Comparison of ENCODE assay signal across 11 cellular contexts in the genomic region with DNA sequence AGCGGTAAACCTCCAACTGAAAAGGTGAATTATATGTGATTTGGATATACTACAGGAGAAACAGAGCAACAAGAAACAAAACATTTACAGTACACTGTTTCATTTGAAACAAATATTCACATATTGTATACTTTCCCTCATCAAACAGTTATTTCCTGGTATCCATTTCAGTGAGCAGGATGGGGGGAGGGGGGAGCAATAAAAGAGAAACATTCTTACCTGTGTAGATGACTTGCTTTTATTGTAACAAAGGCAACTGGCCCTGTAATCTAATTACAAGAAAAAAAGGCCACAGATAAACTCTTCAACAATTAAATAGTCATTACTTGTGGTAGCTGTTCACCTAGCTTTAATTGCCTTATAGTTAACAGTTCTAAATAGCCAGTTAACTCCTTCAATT. TPM values are rescaled to one million over a fixed set of nuclear protein-coding genes. Genes with fewer than 3 reads are reported as not detected.
DNase-seq lines count a peak whose midpoint lies in the region; ATAC-seq and TF ChIP-seq lines count a peak whose summit lies in the region.
"Had no signal": no experiment of that assay in that cellular context is flagged by ENCODE, and none has a peak within 500 bp of the region (broad histone marks: within the 10 kb centered on the region; RNA-seq: fewer than 3 reads in every experiment).

No MANE protein-coding gene starts in this region.

- H3K27me3 Mint-ChIP-seq in stimulated activated naive CD8-positive, alpha-beta T cell treated with anti-CD3 and anti-CD28 coated beads, Interleukin-15, Interleukin-2, amounts not matched to agents 100 ng/mL and 50 ng/mL, for 24 hours, result no peaks in the 10 kb centered on the region
- no peaks in the 10 kb centered on the region for H3K27me3 Mint-ChIP-seq in activated CD8-positive, alpha-beta T cell treated with anti-CD3 and anti-CD28 coated beads for 36 hours

- H3K36me3 Mint-ChIP-seq in stimulated activated naive CD8-positive, alpha-beta T cell treated with anti-CD3 and anti-CD28 coated beads, Interleukin-15, Interleukin-2, amounts not matched to agents 100 ng/mL and 50 ng/mL, for 24 hours (ENCODE audit: low read depth), result peaks cover 4% of the 10 kb centered on the region
- H3K36me3 Mint-ChIP-seq in activated CD8-positive, alpha-beta T cell treated with anti-CD3 and anti-CD28 coated beads for 36 hours (ENCODE audit: low read depth), result peaks cover 6% of the 10 kb centered on the region

- no peaks in the 10 kb centered on the region for H3K36me3 ChIP-seq in mucosa of stomach (ENCODE audit: control insufficient read depth, insufficient read depth, low read length)
- H3K36me3 ChIP-seq: BLaER1 had no signal

- no peaks in the 10 kb centered on the region for H3K9me3 Mint-ChIP-seq in stimulated activated naive CD8-positive, alpha-beta T cell treated with anti-CD3 and anti-CD28 coated beads, Interleukin-15, Interleukin-2, amounts not matched to agents 100 ng/mL and 50 ng/mL, for 24 hours
- no peaks in the 10 kb centered on the region for H3K9me3 Mint-ChIP-seq in activated CD8-positive, alpha-beta T cell treated with anti-CD3 and anti-CD28 coated beads for 36 hours
- H3K9me3 Mint-ChIP-seq: neural crest cell had no signal

- no peak for DNase-seq in stimulated activated naive CD8-positive, alpha-beta T cell treated with anti-CD3 and anti-CD28 coated beads, Interleukin-15, Interleukin-2, amounts not matched to agents 100 U/mL and 50 U/mL, for 24 hours
- no peak for DNase-seq in activated CD8-positive, alpha-beta T cell treated with anti-CD3 and anti-CD28 coated beads for 36 hours
- DNase-seq in HT-29 (ENCODE audit: low spot score) (no peak), NCI-H510A treated with DMSO at 0.1 percent for 48 hours (lab: John Stamatoyannopoulos, UW) (no peak)

- H3K4me1 Mint-ChIP-seq in stimulated activated naive CD8-positive, alpha-beta T cell treated with anti-CD3 and anti-CD28 coated beads, Interleukin-15, Interleukin-2, amounts not matched to agents 100 ng/mL and 50 ng/mL, for 24 hours (ENCODE audit: low read depth), result peaks cover 39% of the 10 kb centered on the region
- peaks cover 32% of the 10 kb centered on the region for H3K4me1 Mint-ChIP-seq in activated CD8-positive, alpha-beta T cell treated with anti-CD3 and anti-CD28 coated beads for 36 hours (ENCODE audit: low read depth)

- CTCF ChIA-PET in activated CD8-positive, alpha-beta T cell treated with anti-CD3 and anti-CD28 coated beads for 36 hours (lab: Charles Lee), result interaction anchor here (0.8 to 14.7 kb wide), 6 partner anchors 20 to 333 kb away, joined by 3 to 156 read pairs (median 3); no protein-coding TSS in a partner anchor

- no peaks in the 10 kb centered on the region for H3K9me3 ChIP-seq in mucosa of stomach (ENCODE audit: control insufficient read depth, low read length)
- H3K9me3 ChIP-seq: BLaER1 had no signal

- no peak for ATAC-seq in stimulated activated naive CD8-positive, alpha-beta T cell treated with anti-CD3 and anti-CD28 coated beads, Interleukin-15, Interleukin-2, amounts not matched to agents 100 U/mL and 50 U/mL, for 24 hours
- ATAC-seq in activated CD8-positive, alpha-beta T cell treated with anti-CD3 and anti-CD28 coated beads for 36 hours, result no peak
- ATAC-seq in HG03095 (IDR thresholded peaks at IDR 0.05; ENCODE audit: unreplicated experiment), result no peak
- ATAC-seq in HG03432 (IDR thresholded peaks at IDR 0.05; ENCODE audit: unreplicated experiment), result no peak
- ATAC-seq: activated CD4-positive, CD25-positive, alpha-beta regulatory T cell treated with anti-CD3 and anti-CD28 coated beads, Interleukin-2, amount 50 U/mL, for 24 hours had no signal

- H3K9ac ChIP-seq in mucosa of stomach (ENCODE audit: low read length), result peak overlapping the region; percentile 16
- H3K9ac ChIP-seq: BLaER1 had no signal

- H3K4me1 ChIP-seq in mucosa of stomach (ENCODE audit: control insufficient read depth, insufficient read depth, low read length), result peaks cover 21% of the 10 kb centered on the region

- POLR2A ChIA-PET in activated CD8-positive, alpha-beta T cell treated with anti-CD3 and anti-CD28 coated beads for 36 hours (lab: Charles Lee), result interaction anchor here (0.6 to 1.7 kb wide), 4 partner anchors 18 to 161 kb away, joined by 3 to 5 read pairs (median 4); no protein-coding TSS in a partner anchor

- no peak overlapping the region for H3K4me3 Mint-ChIP-seq in stimulated activated naive CD8-positive, alpha-beta T cell treated with anti-CD3 and anti-CD28 coated beads, Interleukin-15, Interleukin-2, amounts not matched to agents 100 ng/mL and 50 ng/mL, for 24 hours
- no peak overlapping the region for H3K4me3 Mint-ChIP-seq in activated CD8-positive, alpha-beta T cell treated with anti-CD3 and anti-CD28 coated beads for 36 hours

- intact Hi-C loops in activated CD8-positive, alpha-beta T cell treated with anti-CD3 and anti-CD28 coated beads for 36 hours (cut with micrococcal nuclease), result no loop called here

- TF ChIP-seq CTCF in activated CD8-positive, alpha-beta T cell treated with anti-CD3 and anti-CD28 coated beads for 36 hours (IDR thresholded peaks at IDR 0.05), result no peak

- H3K27me3 ChIP-seq in mucosa of stomach (ENCODE audit: control insufficient read depth, insufficient read depth, low read length), result no peaks in the 10 kb centered on the region
- H3K27me3 ChIP-seq: BLaER1 had no signal

- peak overlapping the region; percentile 64 for H3K27ac Mint-ChIP-seq in stimulated activated naive CD8-positive, alpha-beta T cell treated with anti-CD3 and anti-CD28 coated beads, Interleukin-15, Interleukin-2, amounts not matched to agents 100 ng/mL and 50 ng/mL, for 24 hours
- peak overlapping the region; percentile 86 for H3K27ac Mint-ChIP-seq in activated CD8-positive, alpha-beta T cell treated with anti-CD3 and anti-CD28 coated beads for 36 hours

- no peak overlapping the region for H3K4me3 ChIP-seq in mucosa of stomach (ENCODE audit: low read length)
- H3K4me3 ChIP-seq: BLaER1 had no signal

RNA-seq across cellular contexts. Expression of gene PPP1CB, which starts 3.9 kb away (rescaled TPM):
- total RNA-seq in activated CD8-positive, alpha-beta T cell treated with anti-CD3 and anti-CD28 coated beads for 36 hours, result 100 to 1,000 TPM; 206 to 216 TPM
- total RNA-seq in HT-29 (2014; rRNA removed; shearing (Covaris generic)), result 52.9 and 60.7 TPM in 2 replicates
